ENCODE assay signal across 10 cellular contexts in the genomic region with DNA sequence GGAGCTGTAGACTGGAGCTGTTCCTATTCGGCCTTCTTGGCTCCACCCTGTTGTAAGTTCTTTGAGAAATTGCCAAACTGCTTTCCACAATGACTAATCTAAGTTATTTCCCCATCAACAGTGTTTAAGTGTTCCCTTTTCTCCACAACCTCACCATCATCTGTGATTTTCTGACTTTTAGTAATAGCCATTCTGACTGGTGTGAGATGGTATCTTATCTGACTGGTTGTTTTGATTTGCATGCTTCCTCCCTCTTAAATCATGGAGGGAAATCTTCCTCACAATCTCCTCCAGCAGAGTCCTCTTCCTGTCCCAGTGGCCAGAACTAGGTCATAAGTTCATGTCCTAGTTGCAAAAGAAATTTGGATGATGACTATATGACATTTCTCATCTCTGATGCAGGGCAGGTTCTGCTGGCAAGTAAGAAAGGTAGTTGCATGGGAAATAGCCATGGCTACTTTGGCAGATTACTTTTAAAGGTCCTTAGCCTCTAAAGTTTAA.
A peak's percentile ranks its signal among the peaks of the same experiment; 100 is the strongest.
DNase-seq lines count a peak whose midpoint lies in the region; ATAC-seq and TF ChIP-seq lines count a peak whose summit lies in the region.
"Had no signal": no experiment of that assay in that cellular context is flagged by ENCODE, and none has a peak within 500 bp of the region (broad histone marks: within the 10 kb centered on the region; RNA-seq: fewer than 3 reads in every experiment).

No MANE protein-coding gene starts in this region.

- no peak for TF ChIP-seq CTCF in cardiac fibroblast (IDR thresholded peaks at IDR 0.05; ENCODE audit: low read depth, low read length)
- no peak for TF ChIP-seq CTCF in omental fat pad (IDR thresholded peaks at IDR 0.05)

- H3K4me3 ChIP-seq in cardiac fibroblast (replicated peaks in 1 of 2; ENCODE audit: low read depth in 2 of 2, low read length in 2 of 2), result no peak overlapping the region

- DNase-seq in ELR (ENCODE audit: low read depth) (peak; percentile 80), NOMO-1 (lab: John Stamatoyannopoulos, UW; ENCODE audit: unreplicated experiment in 2 of 2) (peak; percentile 83 to 94), cardiac fibroblast (ENCODE audit: low read depth in 2 of 2) (peak; percentile 89 to 94), omental fat pad (ENCODE audit: low spot score) (no peak)
- DNase-seq in activated CD8-positive, alpha-beta memory T cell treated with anti-CD3 and anti-CD28 coated beads for 24 hours, result no peak
- DNase-seq: activated CD8-positive, alpha-beta T cell treated with anti-CD3 and anti-CD28 coated beads for 36 hours; NCI-H2227 treated with DMSO at 0.1 percent for 48 hours had no signal

- ATAC-seq in omental fat pad (ENCODE audit: low FRiP score) (peak; percentile 92), GM18498 (IDR thresholded peaks at IDR 0.05; ENCODE audit: unreplicated experiment) (no peak), GM21723 (IDR thresholded peaks at IDR 0.05; ENCODE audit: unreplicated experiment) (no peak), GM21515 (IDR thresholded peaks at IDR 0.05; ENCODE audit: unreplicated experiment) (no peak)
- ATAC-seq: activated CD8-positive, alpha-beta T cell treated with anti-CD3 and anti-CD28 coated beads for 36 hours had no signal

Comparison
In these comparisons a context has a peak if more than half of its experiments do, and no peak if none do; other contexts are left out.
1. DNase-seq: peak in ELR (single experiment), NOMO-1 (2 of 2) and cardiac fibroblast (2 of 2); none in omental fat pad (single experiment) and activated CD8-positive, alpha-beta memory T cell treated with anti-CD3 and anti-CD28 coated beads for 24 hours (single experiment).